ENCODE assay signal across 21 cellular contexts in the genomic region with DNA sequence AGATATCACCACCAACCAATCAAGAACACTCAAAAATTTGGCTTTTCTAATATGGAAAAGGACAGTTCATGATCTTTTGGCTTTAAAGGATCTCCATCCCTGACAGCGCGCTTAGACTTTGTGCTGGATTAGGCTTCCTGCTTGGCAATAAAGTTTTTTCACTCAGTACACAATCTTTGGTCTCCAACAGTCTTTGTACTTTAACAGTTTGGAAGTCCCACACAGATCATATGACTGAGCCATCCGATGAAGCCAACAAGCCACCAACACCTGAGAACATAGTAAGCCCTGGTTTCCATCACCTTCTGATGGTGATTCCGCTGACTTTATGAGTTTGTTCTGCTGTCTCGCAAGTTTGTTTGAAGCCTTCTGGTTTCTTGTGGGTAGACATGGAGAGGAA. TPM values are rescaled to one million over a fixed set of nuclear protein-coding genes. Genes with fewer than 3 reads are reported as not detected.
DNase-seq lines count a peak whose midpoint lies in the region; ATAC-seq and TF ChIP-seq lines count a peak whose summit lies in the region.
"Had no signal": no experiment of that assay in that cellular context is flagged by ENCODE, and none has a peak within 500 bp of the region (broad histone marks: within the 10 kb centered on the region; RNA-seq: fewer than 3 reads in every experiment).

No MANE protein-coding gene starts in this region.

- DNase-seq in activated CD4-positive, alpha-beta T cell treated with anti-CD3 and anti-CD28 coated beads for 36 hours, result peak; percentile 17
- no peak for DNase-seq in activated CD4-positive, alpha-beta T cell treated with anti-CD3 and anti-CD28 coated beads, Interleukin-2, amount 50 U/mL, for 4 hours
- DNase-seq in HCT116 (ENCODE audit: low read depth, low spot score) (no peak), mesenchymal stem cell (no peak)
- no peak for DNase-seq in activated naive CD8-positive, alpha-beta T cell treated with anti-CD3 and anti-CD28 coated beads, Interleukin-2, amount 50 U/mL, for 24 hours
- DNase-seq: 8988T; aorta; caudate nucleus; CD8-positive, alpha-beta memory T cell; dermis blood vessel endothelial cell; Kasumi-1; NCI-H1694 treated with DMSO at 0.1 percent for 48 hours; NCI-H69; Right ventricle myocardium superior; stimulated activated CD4-positive, alpha-beta T cell treated with anti-CD3 and anti-CD28 coated beads, Interleukin-2, amount 100 ng/mL, for 48 hours; transverse colon had no signal

- peak; percentile 34 for ATAC-seq in activated CD4-positive, alpha-beta T cell treated with anti-CD3 and anti-CD28 coated beads for 36 hours
- ATAC-seq in HCT116, result no peak
- ATAC-seq in activated naive CD8-positive, alpha-beta T cell treated with anti-CD3 and anti-CD28 coated beads, Interleukin-2, amount 50 U/mL, for 24 hours, result peak; percentile 41
- no peak for ATAC-seq in HG03439 (IDR thresholded peaks at IDR 0.05; ENCODE audit: unreplicated experiment)
- ATAC-seq in HG03039 (IDR thresholded peaks at IDR 0.05; ENCODE audit: unreplicated experiment), result no peak
- ATAC-seq in GM19324 (IDR thresholded peaks at IDR 0.05; ENCODE audit: low FRiP score, unreplicated experiment), result no peak

- peaks cover 29 to 89% of the 10 kb centered on the region in 2 experiments for H3K4me1 ChIP-seq in HCT116 (ENCODE audit: control insufficient read depth in 1 of 2, insufficient read depth in 2 of 2, low read length in 2 of 2)
- peaks cover 12% of the 10 kb centered on the region for H3K4me1 ChIP-seq in mesenchymal stem cell (ENCODE audit: control insufficient read depth, insufficient read depth, low read depth, low read length)

- H3K9me3 ChIP-seq in HCT116 (ENCODE audit: control insufficient read depth in 1 of 2, insufficient read depth in 1 of 2, low read depth in 1 of 2, low read length in 2 of 2) (no peaks in the 10 kb centered on the region), mesenchymal stem cell (ENCODE audit: control insufficient read depth, low read length) (no peaks in the 10 kb centered on the region)
- H3K9me3 ChIP-seq: neutrophil, transverse colon had no signal

- H3K4ac ChIP-seq in mesenchymal stem cell (ENCODE audit: low read depth in 1 of 2, low read length in 2 of 2), result no peak overlapping the region

- 96% methylated on average over 5 of the region's 5 CpGs for WGBS in mesenchymal stem cell

- TF ChIP-seq POLR2A in HCT116 (IDR thresholded peaks at IDR 0.05; ENCODE audit: borderline replicate concordance, extremely low read depth, insufficient read depth, insufficient read length), result no peak

- no peaks in the 10 kb centered on the region for H3K9me3 Mint-ChIP-seq in activated CD4-positive, alpha-beta T cell treated with anti-CD3 and anti-CD28 coated beads for 36 hours (ENCODE audit: low read depth)
- H3K9me3 Mint-ChIP-seq in activated naive CD8-positive, alpha-beta T cell treated with anti-CD3 and anti-CD28 coated beads, Interleukin-2, amount 50 U/mL, for 24 hours, result no peaks in the 10 kb centered on the region
- H3K9me3 Mint-ChIP-seq: CD8-positive, alpha-beta memory T cell had no signal

- H3K4me3 Mint-ChIP-seq in activated CD4-positive, alpha-beta T cell treated with anti-CD3 and anti-CD28 coated beads for 36 hours, result no peak overlapping the region
- peak overlapping the region; percentile 24 for H3K4me3 Mint-ChIP-seq in activated naive CD8-positive, alpha-beta T cell treated with anti-CD3 and anti-CD28 coated beads, Interleukin-2, amount 50 U/mL, for 24 hours

- no peaks in the 10 kb centered on the region for H3K9me2 ChIP-seq in HCT116 (ENCODE audit: insufficient read depth)

- H3K4me3 ChIP-seq in HCT116 (replicated peaks in 1 of 2; ENCODE audit: low read depth in 1 of 2, low read length in 2 of 2) (no peak overlapping the region), mesenchymal stem cell (ENCODE audit: insufficient read depth in 1 of 2, low read depth in 1 of 2, low read length in 2 of 2) (no peak overlapping the region)
- H3K4me3 ChIP-seq: skin epidermis, transverse colon had no signal

- CTCF ChIA-PET in activated CD4-positive, alpha-beta T cell treated with anti-CD3 and anti-CD28 coated beads for 36 hours (lab: Charles Lee), result no interaction called here
- CTCF ChIA-PET in HCT116 (lab: Charles Lee), result no interaction called here

- POLR2A ChIA-PET in activated CD4-positive, alpha-beta T cell treated with anti-CD3 and anti-CD28 coated beads for 36 hours (lab: Charles Lee), result no interaction called here
- POLR2A ChIA-PET in HCT116 (lab: Charles Lee), result no interaction called here

- H3K79me1 ChIP-seq in mesenchymal stem cell (replicated peaks; ENCODE audit: low read length, poor library complexity, severe bottlenecking), result no peaks in the 10 kb centered on the region

- H3K36me3 Mint-ChIP-seq in activated CD4-positive, alpha-beta T cell treated with anti-CD3 and anti-CD28 coated beads for 36 hours (ENCODE audit: low read depth), result peaks cover 8% of the 10 kb centered on the region
- no peaks in the 10 kb centered on the region for H3K36me3 Mint-ChIP-seq in activated naive CD8-positive, alpha-beta T cell treated with anti-CD3 and anti-CD28 coated beads, Interleukin-2, amount 50 U/mL, for 24 hours (ENCODE audit: low read depth)

- H2AFZ ChIP-seq in HCT116 (ENCODE audit: low read depth, low read length, poor library complexity, severe bottlenecking) (no peak overlapping the region), mesenchymal stem cell (ENCODE audit: low read depth, low read length) (no peak overlapping the region)

- H2BK15ac ChIP-seq in mesenchymal stem cell (ENCODE audit: low read depth, poor library complexity, severe bottlenecking), result no peak overlapping the region

- no peak overlapping the region for H3K27ac ChIP-seq in HCT116 (ENCODE audit: low read depth, low read length)
- peak overlapping the region; percentile 40 for H3K27ac ChIP-seq in mesenchymal stem cell (ENCODE audit: low read length, poor library complexity, severe bottlenecking)
- H3K27ac ChIP-seq: skin epidermis, transverse colon had no signal

- no peak for TF ChIP-seq RAD21 in HCT116 (IDR thresholded peaks at IDR 0.05; ENCODE audit: low read depth)

- H3K36me3 ChIP-seq in HCT116 (ENCODE audit: control insufficient read depth in 1 of 2, insufficient read depth in 2 of 2, low read length in 2 of 2) (no peaks in the 10 kb centered on the region), mesenchymal stem cell (ENCODE audit: control insufficient read depth in 1 of 2, insufficient read depth in 2 of 2, low read depth in 1 of 2, low read length in 2 of 2) (peaks cover 11 to 36% of the 10 kb centered on the region in 2 experiments)
- H3K36me3 ChIP-seq: transverse colon had no signal

- peaks cover 58% of the 10 kb centered on the region for H3K4me1 Mint-ChIP-seq in activated CD4-positive, alpha-beta T cell treated with anti-CD3 and anti-CD28 coated beads for 36 hours
- H3K4me1 Mint-ChIP-seq in activated naive CD8-positive, alpha-beta T cell treated with anti-CD3 and anti-CD28 coated beads, Interleukin-2, amount 50 U/mL, for 24 hours, result peaks cover 63% of the 10 kb centered on the region

- H2BK5ac ChIP-seq in mesenchymal stem cell (ENCODE audit: low read depth, low read length, poor library complexity, severe bottlenecking), result no peak overlapping the region

- no peak overlapping the region for H3K14ac ChIP-seq in mesenchymal stem cell (ENCODE audit: low read length in 2 of 2)

- no peak overlapping the region for H4K8ac ChIP-seq in mesenchymal stem cell (ENCODE audit: low read length)

- no peak for TF ChIP-seq CTCF in HCT116 (IDR thresholded peaks at IDR 0.05 in 2 of 3, conservative IDR thresholded peaks at IDR 0.05 in 1 of 3; ENCODE audit: borderline replicate concordance in 1 of 3, insufficient read depth in 1 of 3, low read depth in 2 of 3, low read length in 2 of 3)

- H4K91ac ChIP-seq in mesenchymal stem cell (ENCODE audit: low read length), result no peak overlapping the region

- H2BK12ac ChIP-seq in mesenchymal stem cell (ENCODE audit: low read length in 2 of 2), result no peak overlapping the region

- no peak overlapping the region for H3K23ac ChIP-seq in mesenchymal stem cell (ENCODE audit: low read length in 2 of 2)

- H3K27me3 ChIP-seq in HCT116 (ENCODE audit: insufficient read depth, low read length), result no peaks in the 10 kb centered on the region
- H3K27me3 ChIP-seq in mesenchymal stem cell (ENCODE audit: control insufficient read depth in 1 of 2, insufficient read depth in 1 of 2, low read length in 2 of 2), result no peaks in the 10 kb centered on the region
- H3K27me3 ChIP-seq: neutrophil, transverse colon had no signal

- no peak overlapping the region for H2AK5ac ChIP-seq in mesenchymal stem cell (ENCODE audit: low read length, severe bottlenecking)

- intact Hi-C loops in activated CD4-positive, alpha-beta T cell treated with anti-CD3 and anti-CD28 coated beads for 36 hours (cut with DNase I, micrococcal nuclease), result loop anchor here in 1 of 2 experiments (1.0 kb wide), 1 partner anchor 19 kb away; no protein-coding TSS in a partner anchor
- intact Hi-C loops in HCT116 (cut with micrococcal nuclease), result loop anchor here (10.0 kb wide), 1 partner anchor 613 kb away; no protein-coding TSS in a partner anchor

- no peak overlapping the region for H2BK120ac ChIP-seq in mesenchymal stem cell (ENCODE audit: low read depth, low read length)

- H4K20me1 ChIP-seq in HCT116 (ENCODE audit: insufficient read depth), result peaks cover 48% of the 10 kb centered on the region

- H3K4me2 ChIP-seq in HCT116 (ENCODE audit: low read length) (0 out of 2 replicates have a peak overlapping the region, but pooled peaks have one; percentile 1), mesenchymal stem cell (ENCODE audit: low read length, poor library complexity, severe bottlenecking) (no peak overlapping the region)

- RAD21 ChIA-PET in HCT116 (lab: Charles Lee; ENCODE audit: low non-redundant PET in 1 of 2, low total read pairs in 2 of 2, uncharacterized antibody in 2 of 2, unreplicated experiment in 2 of 2), result no interaction called here

- H3K27ac Mint-ChIP-seq in activated CD4-positive, alpha-beta T cell treated with anti-CD3 and anti-CD28 coated beads for 36 hours, result peak overlapping the region; percentile 84
- peak overlapping the region; percentile 76 for H3K27ac Mint-ChIP-seq in activated naive CD8-positive, alpha-beta T cell treated with anti-CD3 and anti-CD28 coated beads, Interleukin-2, amount 50 U/mL, for 24 hours

- no peak overlapping the region for H3K18ac ChIP-seq in mesenchymal stem cell (ENCODE audit: low read depth in 1 of 2, low read length in 2 of 2)

- H3K27me3 Mint-ChIP-seq in activated CD4-positive, alpha-beta T cell treated with anti-CD3 and anti-CD28 coated beads for 36 hours, result no peaks in the 10 kb centered on the region
- no peaks in the 10 kb centered on the region for H3K27me3 Mint-ChIP-seq in activated naive CD8-positive, alpha-beta T cell treated with anti-CD3 and anti-CD28 coated beads, Interleukin-2, amount 50 U/mL, for 24 hours
- H3K27me3 Mint-ChIP-seq: CD8-positive, alpha-beta memory T cell had no signal

- H3K9ac ChIP-seq in HCT116 (ENCODE audit: low read length) (no peak overlapping the region), mesenchymal stem cell (ENCODE audit: low read length) (no peak overlapping the region)

- H3K79me2 ChIP-seq in HCT116 (ENCODE audit: insufficient read depth, low read length), result peaks cover 100% of the 10 kb centered on the region

- no TSS peak for BruUV-seq in HCT116 (replicated peaks; lab: Mats Ljungman, UMichigan)

RNA-seq across cellular contexts. Expression of gene SMURF2, which starts 34.3 kb away (rescaled TPM):
- 10 to 100 TPM; 13.9 to 15.0 TPM for total RNA-seq in activated CD4-positive, alpha-beta T cell treated with anti-CD3 and anti-CD28 coated beads for 36 hours
- total RNA-seq in HCT116 (2021; ENCODE audit: unreplicated experiment), result 127 TPM
- 71.8 and 86.2 TPM in 2 replicates for polyA plus RNA-seq in HCT116 (2012)
- 127 TPM for polyA plus RNA-seq in mesenchymal stem cell (2013, experiment 1 of 2)
- polyA plus RNA-seq in mesenchymal stem cell (2013, experiment 2 of 2), result 126 TPM

Comparison
In these comparisons a context has a peak if more than half of its experiments do, and no peak if none do; other contexts are left out.
1. ATAC-seq: peak in activated CD4-positive, alpha-beta T cell treated with anti-CD3 and anti-CD28 coated beads for 36 hours (single experiment) and activated naive CD8-positive, alpha-beta T cell treated with anti-CD3 and anti-CD28 coated beads, Interleukin-2, amount 50 U/mL, for 24 hours (single experiment); none in HCT116 (single experiment), HG03439 (single experiment), HG03039 (single experiment) and GM19324 (single experiment).